9 cellular contexts compared by ENCODE assay signal in genomic region chr1:28056129-28056925, GRCh38. TPM values are rescaled to one million over a fixed set of nuclear protein-coding genes. Genes with fewer than 3 reads are reported as not detected.
A peak's percentile ranks its signal among the peaks of the same experiment; 100 is the strongest.
DNase-seq lines count a peak whose midpoint lies in the region; ATAC-seq and TF ChIP-seq lines count a peak whose summit lies in the region.
"Had no signal": no experiment of that assay in that cellular context is flagged by ENCODE, and none has a peak within 500 bp of the region (broad histone marks: within the 10 kb centered on the region; RNA-seq: fewer than 3 reads in every experiment).

No MANE protein-coding gene starts in this region.

- no peak for TF ChIP-seq CTCF in CD4-positive, alpha-beta T cell (IDR thresholded peaks at IDR 0.05)
- no peak for TF ChIP-seq CTCF in suprapubic skin (IDR thresholded peaks at IDR 0.05)
- TF ChIP-seq CTCF in coronary artery (IDR thresholded peaks at IDR 0.05) = no peak

- H3K27ac Mint-ChIP-seq in CD4-positive, alpha-beta T cell = peak overlapping the region; percentile 57

- H3K9me3 Mint-ChIP-seq in CD4-positive, alpha-beta T cell = no peaks in the 10 kb centered on the region

- H3K4me3 ChIP-seq in suprapubic skin = no peak overlapping the region
- no peak overlapping the region for H3K4me3 ChIP-seq in coronary artery

- no peak overlapping the region for H3K4me3 Mint-ChIP-seq in CD4-positive, alpha-beta T cell

- POLR2A ChIA-PET in CD4-positive, alpha-beta T cell (lab: Charles Lee) = interaction anchor here (1.2 to 2.1 kb wide), 2 partner anchors 32 to 36 kb away, joined by 3 to 9 read pairs; partner anchors contain the start of gene EYA3

- H3K36me3 Mint-ChIP-seq in CD4-positive, alpha-beta T cell (ENCODE audit: low read depth) = peaks cover 24% of the 10 kb centered on the region

- DNase-seq in CD4-positive, alpha-beta T cell = peak in 9 of 10 experiments; percentile 2 to 33 (median 20)
- peak; percentile 26 for DNase-seq in T-helper 22 cell (ENCODE audit: low read depth)
- DNase-seq in amniotic epithelial cell (ENCODE audit: low read depth) = peak; percentile 47
- DNase-seq in stimulated activated CD8-positive, alpha-beta memory T cell treated with anti-CD3 and anti-CD28 coated beads, Interleukin-15, amount 100 ng/mL, for 48 hours (ENCODE audit: low read depth in 2 of 2) = peak; percentile 64
- no peak for DNase-seq in suprapubic skin (ENCODE audit: low spot score in 2 of 2)
- no peak for DNase-seq in islet precursor cell
- DNase-seq in coronary artery (ENCODE audit: low spot score) = no peak

- no peaks in the 10 kb centered on the region for H3K27me3 ChIP-seq in CD4-positive, alpha-beta T cell (ENCODE audit: control insufficient read depth, insufficient read depth, low read length)
- no peaks in the 10 kb centered on the region for H3K27me3 ChIP-seq in suprapubic skin

- H3K4me1 Mint-ChIP-seq in CD4-positive, alpha-beta T cell (ENCODE audit: low read depth) = peaks cover 37% of the 10 kb centered on the region

- no peak for TF ChIP-seq POLR2A in suprapubic skin (IDR thresholded peaks at IDR 0.05)

- H3K36me3 ChIP-seq in suprapubic skin = peaks cover 4% of the 10 kb centered on the region

- TF ChIP-seq EP300 in suprapubic skin (IDR thresholded peaks at IDR 0.05) = no peak

- peak; percentile 90 for ATAC-seq in CD4-positive, alpha-beta T cell (ENCODE audit: poor library complexity)
- peak; percentile 77 for ATAC-seq in HG02798 (IDR thresholded peaks at IDR 0.05; ENCODE audit: poor library complexity, unreplicated experiment)

- 68% methylated on average over 4 of the region's 4 CpGs for WGBS in suprapubic skin

- peaks cover 21% of the 10 kb centered on the region for H3K4me1 ChIP-seq in suprapubic skin

- no peak overlapping the region for H3K27ac ChIP-seq in CD4-positive, alpha-beta T cell (ENCODE audit: low read depth, low read length)
- H3K27ac ChIP-seq in suprapubic skin = no peak overlapping the region
- H3K27ac ChIP-seq in coronary artery = no peak overlapping the region
- H3K27ac ChIP-seq: C4-2B had no signal

- intact Hi-C loops in CD4-positive, alpha-beta T cell (cut with DNase I, micrococcal nuclease) = no loop called here

- H3K9me3 ChIP-seq in CD4-positive, alpha-beta T cell (ENCODE audit: control insufficient read depth, low read length) = no peaks in the 10 kb centered on the region
- H3K9me3 ChIP-seq in suprapubic skin = no peaks in the 10 kb centered on the region

- no peaks in the 10 kb centered on the region for H3K27me3 Mint-ChIP-seq in CD4-positive, alpha-beta T cell

- CTCF ChIA-PET in CD4-positive, alpha-beta T cell (lab: Charles Lee) = interaction anchor here (1.1 kb wide), 1 partner anchor 116 kb away, joined by 3 read pairs; no protein-coding TSS in a partner anchor

RNA-seq across cellular contexts. Expression of gene EYA3, which starts 32.1 kb away (rescaled TPM):
- total RNA-seq in CD4-positive, alpha-beta T cell = 1 to 10 TPM; 5.7 to 6.4 TPM
- 10 to 100 TPM; 15.4 to 20.3 (median 17.2) TPM for total RNA-seq in suprapubic skin

Comparison
In these comparisons a context has a peak if more than half of its experiments do, and no peak if none do; other contexts are left out.
1. DNase-seq: peak in CD4-positive, alpha-beta T cell (9 of 10), T-helper 22 cell (single experiment), amniotic epithelial cell (single experiment) and stimulated activated CD8-positive, alpha-beta memory T cell treated with anti-CD3 and anti-CD28 coated beads, Interleukin-15, amount 100 ng/mL, for 48 hours (2 of 2); none in suprapubic skin (0 of 2), islet precursor cell (single experiment) and coronary artery (single experiment).